24 cellular contexts compared by ENCODE assay signal in the genomic region with DNA sequence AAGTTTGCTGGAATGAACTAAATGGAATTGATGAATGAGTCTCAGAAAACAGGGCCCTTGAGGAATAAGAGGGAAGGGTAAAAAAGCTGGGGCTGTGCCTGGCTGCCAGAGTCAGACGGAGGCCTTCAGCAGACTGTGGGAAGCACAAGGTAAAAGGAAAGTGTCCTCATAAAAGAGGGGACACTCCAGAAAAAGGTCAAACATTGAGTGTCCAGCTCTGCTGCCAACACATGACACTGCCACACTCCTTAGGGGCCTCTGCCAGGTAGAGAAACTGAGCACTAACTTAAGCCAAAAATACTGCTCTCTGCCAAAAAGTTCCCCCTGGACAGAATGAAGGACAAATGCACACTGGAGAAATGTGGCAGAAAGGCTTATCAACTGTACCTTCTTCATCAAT. TPM values are rescaled to one million over a fixed set of nuclear protein-coding genes. Genes with fewer than 3 reads are reported as not detected.
DNase-seq lines count a peak whose midpoint lies in the region; ATAC-seq and TF ChIP-seq lines count a peak whose summit lies in the region.
"Had no signal": no experiment of that assay in that cellular context is flagged by ENCODE, and none has a peak within 500 bp of the region (broad histone marks: within the 10 kb centered on the region; RNA-seq: fewer than 3 reads in every experiment).

No MANE protein-coding gene starts in this region.

- H3K27me3 ChIP-seq in PC-9 (ENCODE audit: insufficient read depth, low read depth), result no peaks in the 10 kb centered on the region
- no peaks in the 10 kb centered on the region for H3K27me3 ChIP-seq in right cardiac atrium (ENCODE audit: control insufficient read depth, insufficient read depth)
- H3K27me3 ChIP-seq in skeletal muscle tissue (ENCODE audit: control insufficient read depth in 3 of 3, insufficient read depth in 3 of 3, low read length in 3 of 3), result no peaks in the 10 kb centered on the region
- H3K27me3 ChIP-seq in Karpas-422 (ENCODE audit: low read length), result no peaks in the 10 kb centered on the region
- no peaks in the 10 kb centered on the region for H3K27me3 ChIP-seq in mesendoderm (ENCODE audit: insufficient read depth, low read length, poor library complexity)
- H3K27me3 ChIP-seq: tibial artery had no signal

- no peaks in the 10 kb centered on the region for H3K79me1 ChIP-seq in mesendoderm (ENCODE audit: low read length)

- no peak overlapping the region for H3K4me3 Mint-ChIP-seq in chondrocyte (ENCODE audit: unreplicated experiment)
- H3K4me3 Mint-ChIP-seq: activated naive CD4-positive, alpha-beta T cell treated with anti-CD3 and anti-CD28 coated beads for 36 hours; activated T-cell treated with anti-CD3 and anti-CD28 coated beads, Interleukin-2, amount 50 U/mL, for 72 hours; CD8-positive, alpha-beta T cell; central memory CD8-positive, alpha-beta T cell; stimulated activated naive B cell treated with anti-CD40 and anti-IgM and Interleukin-4, amounts not matched to agents 10 μg/mL and 1 μg/mL and 100 μg/mL, for 72 hours had no signal

- H3K27ac ChIP-seq in PC-9 (no peak overlapping the region), right cardiac atrium (ENCODE audit: low read length) (peak overlapping the region; percentile 85), skeletal muscle tissue (ENCODE audit: low read depth, low read length) (peak overlapping the region; percentile 14), Karpas-422 (ENCODE audit: low read length) (no peak overlapping the region), mesendoderm (ENCODE audit: low read depth, low read length) (no peak overlapping the region)
- H3K27ac ChIP-seq: tibial artery had no signal

- H3F3A ChIP-seq in PC-9 (ENCODE audit: insufficient read depth, low read depth), result peaks cover 4% of the 10 kb centered on the region; the same call in 1 of the 2 replicates

- peak overlapping the region; percentile 90 for H3K27ac Mint-ChIP-seq in chondrocyte (ENCODE audit: unreplicated experiment)
- H3K27ac Mint-ChIP-seq: activated naive CD4-positive, alpha-beta T cell treated with anti-CD3 and anti-CD28 coated beads for 36 hours; activated T-cell treated with anti-CD3 and anti-CD28 coated beads, Interleukin-2, amount 50 U/mL, for 72 hours; CD8-positive, alpha-beta T cell; stimulated activated naive B cell treated with anti-CD40 and anti-IgM and Interleukin-4, amounts not matched to agents 10 μg/mL and 1 μg/mL and 100 μg/mL, for 72 hours had no signal

- DNase-seq in PC-9, result no peak
- DNase-seq in chondrocyte (ENCODE audit: low spot score), result no peak
- no peak for DNase-seq in right cardiac atrium
- no peak for DNase-seq in Karpas-422
- DNase-seq in mesendoderm, result no peak
- DNase-seq: activated CD4-positive, alpha-beta T cell treated with anti-CD3 and anti-CD28 coated beads for 4 hours; activated naive CD4-positive, alpha-beta T cell treated with anti-CD3 and anti-CD28 coated beads for 36 hours; activated T-cell treated with anti-CD3 and anti-CD28 coated beads, Interleukin-2, amount 50 U/mL, for 72 hours; CD8-positive, alpha-beta T cell; DMS153; GDM1; KG1; left cardiac atrium; MV-4-11; NCI-H1694; SHP77 treated with DMSO at 0.1 percent for 48 hours; small intestine; stimulated activated naive B cell treated with anti-CD40 and anti-IgM and Interleukin-4, amounts not matched to agents 10 μg/mL and 1 μg/mL and 100 μg/mL, for 72 hours; tibial artery had no signal

- H2AFZ ChIP-seq in PC-9, result no peak overlapping the region
- no peak overlapping the region for H2AFZ ChIP-seq in Karpas-422 (ENCODE audit: low read length)

- H3K4ac ChIP-seq in mesendoderm (ENCODE audit: low read depth, low read length), result no peak overlapping the region

- no peak overlapping the region for H3K56ac ChIP-seq in mesendoderm (ENCODE audit: low read length)

- H3K79me2 ChIP-seq in PC-9 (ENCODE audit: low read depth) (no peaks in the 10 kb centered on the region), Karpas-422 (ENCODE audit: low read length) (no peaks in the 10 kb centered on the region), mesendoderm (ENCODE audit: control insufficient read depth, insufficient read depth, low read length) (no peaks in the 10 kb centered on the region)

- H2BK5ac ChIP-seq in mesendoderm (ENCODE audit: low read length), result no peak overlapping the region

- no peak overlapping the region for H3K18ac ChIP-seq in mesendoderm (ENCODE audit: low read length)

- H3K36me3 ChIP-seq in PC-9 (ENCODE audit: low read depth) (no peaks in the 10 kb centered on the region), skeletal muscle tissue (ENCODE audit: control insufficient read depth in 3 of 3, insufficient read depth in 3 of 3, low read length in 3 of 3) (peaks cover 0 to 10% (median 0%) of the 10 kb centered on the region in 3 donors), Karpas-422 (ENCODE audit: insufficient read depth, low read length) (no peaks in the 10 kb centered on the region), mesendoderm (ENCODE audit: control insufficient read depth, insufficient read depth, low read length) (no peaks in the 10 kb centered on the region)
- H3K36me3 ChIP-seq: HAP-1 had no signal

- peak overlapping the region; percentile 10; the same call in 1 of the 2 replicates for H3K4me2 ChIP-seq in PC-9
- H3K4me2 ChIP-seq in Karpas-422 (ENCODE audit: low read depth, low read length, poor library complexity, severe bottlenecking), result no peak overlapping the region
- no peak overlapping the region for H3K4me2 ChIP-seq in mesendoderm (ENCODE audit: low read length)

- H3K27me3 Mint-ChIP-seq in chondrocyte (ENCODE audit: low read depth), result no peaks in the 10 kb centered on the region

- TF ChIP-seq CTCF in PC-9 (conservative IDR thresholded peaks at IDR 0.05) (no peak), chondrocyte (IDR thresholded peaks at IDR 0.05) (no peak)

- CTCF ChIA-PET in PC-9 (lab: Charles Lee), result no interaction called here

- no peak overlapping the region for H3K9ac ChIP-seq in skeletal muscle tissue (ENCODE audit: low read depth in 1 of 3, low read length in 3 of 3)
- no peak overlapping the region for H3K9ac ChIP-seq in Karpas-422 (ENCODE audit: low read length)
- no peak overlapping the region for H3K9ac ChIP-seq in mesendoderm (ENCODE audit: low read length)

- H3K4me1 ChIP-seq in PC-9 (replicated peaks; ENCODE audit: insufficient read depth), result peaks cover 5% of the 10 kb centered on the region
- peaks cover 6% of the 10 kb centered on the region for H3K4me1 ChIP-seq in right cardiac atrium (ENCODE audit: control insufficient read depth, insufficient read depth, low read length)
- H3K4me1 ChIP-seq in skeletal muscle tissue (ENCODE audit: control insufficient read depth in 3 of 3, insufficient read depth in 3 of 3, low read length in 3 of 3), result peaks cover 4 to 13% (median 6%) of the 10 kb centered on the region in 3 donors
- no peaks in the 10 kb centered on the region for H3K4me1 ChIP-seq in Karpas-422 (ENCODE audit: low read length)
- no peaks in the 10 kb centered on the region for H3K4me1 ChIP-seq in mesendoderm (ENCODE audit: control insufficient read depth, low read depth, low read length)
- H3K4me1 ChIP-seq: tibial artery had no signal

- 48% methylated on average over 1 of the region's 1 CpG for WGBS in right cardiac atrium
- WGBS in mesendoderm (ENCODE audit: extremely low coverage, insufficient coverage, low lambda C conversion rate), result no CpG with 5 or more reads among the region's 1 CpG

- H3K23ac ChIP-seq in mesendoderm (ENCODE audit: low read length), result no peak overlapping the region

- intact Hi-C loops in PC-9 (cut with micrococcal nuclease; ENCODE audit: unreplicated experiment), result no loop called here
- intact Hi-C loops in right cardiac atrium (cut with DNase I), result no loop called here

- H3K36me3 Mint-ChIP-seq in chondrocyte (ENCODE audit: low read depth), result peaks cover 18% of the 10 kb centered on the region
- H3K36me3 Mint-ChIP-seq: CD8-positive, alpha-beta T cell had no signal

- no peaks in the 10 kb centered on the region for H3K9me3 Mint-ChIP-seq in chondrocyte (ENCODE audit: low read depth)
- H3K9me3 Mint-ChIP-seq: activated naive CD4-positive, alpha-beta T cell treated with anti-CD3 and anti-CD28 coated beads for 36 hours; CD8-positive, alpha-beta T cell; central memory CD8-positive, alpha-beta T cell had no signal

- POLR2A ChIA-PET in PC-9 (lab: Charles Lee; ENCODE audit: unreplicated experiment), result interaction anchor here (0.7 kb wide), 1 partner anchor 245 kb away, joined by 5 read pairs; no protein-coding TSS in a partner anchor

- no peak overlapping the region for H2AK5ac ChIP-seq in mesendoderm (ENCODE audit: low read length)

- peaks cover 36% of the 10 kb centered on the region for H3K4me1 Mint-ChIP-seq in chondrocyte (ENCODE audit: low read depth)
- H3K4me1 Mint-ChIP-seq: central memory CD8-positive, alpha-beta T cell; stimulated activated naive B cell treated with anti-CD40 and anti-IgM and Interleukin-4, amounts not matched to agents 10 μg/mL and 1 μg/mL and 100 μg/mL, for 72 hours had no signal

- ATAC-seq in right cardiac atrium, result peak; percentile 46 to 70
- no peak for ATAC-seq in GM21381 (IDR thresholded peaks at IDR 0.05; ENCODE audit: unreplicated experiment)
- ATAC-seq: activated T-cell treated with anti-CD3 and anti-CD28 coated beads, Interleukin-2, amount 50 U/mL, for 72 hours; CD8-positive, alpha-beta T cell; stimulated activated naive B cell treated with anti-CD40 and anti-IgM and Interleukin-4, amounts not matched to agents 10 μg/mL and 1 μg/mL and 100 μg/mL, for 72 hours had no signal

- no peak overlapping the region for H2BK15ac ChIP-seq in mesendoderm (replicated peaks; ENCODE audit: low read depth)

- no peaks in the 10 kb centered on the region for H3K9me3 ChIP-seq in PC-9 (ENCODE audit: insufficient read depth, low read depth)
- no peaks in the 10 kb centered on the region for H3K9me3 ChIP-seq in right cardiac atrium (ENCODE audit: control insufficient read depth, low read length)
- no peaks in the 10 kb centered on the region for H3K9me3 ChIP-seq in skeletal muscle tissue (ENCODE audit: control insufficient read depth in 3 of 3, low read length in 3 of 3)
- H3K9me3 ChIP-seq in Karpas-422 (ENCODE audit: low read length), result no peaks in the 10 kb centered on the region
- H3K9me3 ChIP-seq: HAP-1, tibial artery had no signal

- H3K9me2 ChIP-seq in PC-9 (ENCODE audit: insufficient read depth), result no peaks in the 10 kb centered on the region
- H3K9me2 ChIP-seq in Karpas-422 (replicated peaks; ENCODE audit: insufficient read depth, low read length), result no peaks in the 10 kb centered on the region

- no peak overlapping the region for H2BK120ac ChIP-seq in mesendoderm (ENCODE audit: low read depth, low read length)

- H4K5ac ChIP-seq in mesendoderm (ENCODE audit: low read length), result no peak overlapping the region

- H4K20me1 ChIP-seq in PC-9 (ENCODE audit: insufficient read depth) (no peaks in the 10 kb centered on the region), Karpas-422 (ENCODE audit: insufficient read depth, low read depth, low read length) (no peaks in the 10 kb centered on the region)

- H3K4me3 ChIP-seq in PC-9 (no peak overlapping the region), right cardiac atrium (ENCODE audit: low read length) (no peak overlapping the region), skeletal muscle tissue (ENCODE audit: low read length in 3 of 3) (no peak overlapping the region), Karpas-422 (ENCODE audit: low read length) (no peak overlapping the region), mesendoderm (ENCODE audit: low read length) (no peak overlapping the region)
- H3K4me3 ChIP-seq: HAP-1, tibial artery had no signal

- BruUV-seq in PC-9 (replicated peaks; lab: Mats Ljungman, UMichigan), result TSS peak; percentile 67

- no peak overlapping the region for H4K8ac ChIP-seq in mesendoderm (ENCODE audit: low read depth, low read length)

RNA-seq across cellular contexts. Expression of a gene that starts 39.2 kb away (rescaled TPM):
- total RNA-seq in PC-9 (2021) (0.31 and 1.2 TPM in 2 replicates), chondrocyte (37.6 to 48.6 TPM (median 38.8 TPM) in 3 replicates), right cardiac atrium (10 to 100 TPM in 2 of 4 donors, 1 to 10 TPM in 2; 8.7 to 14.4 (median 11.4) TPM), skeletal muscle tissue (36.5 TPM)
- 9.9 TPM for polyA plus RNA-seq in right cardiac atrium
- total RNA-seq in Karpas-422 (2014; rRNA removed; shearing (Covaris generic); ENCODE audit: low replicate concordance), result not detected in 2 replicates
- polyA plus RNA-seq in mesendoderm (2013, experiment 1 of 2), result 2.2 TPM
- 2.2 TPM for polyA plus RNA-seq in mesendoderm (2013, experiment 2 of 2)
- total RNA-seq: activated naive CD4-positive, alpha-beta T cell treated with anti-CD3 and anti-CD28 coated beads for 36 hours; mononuclear cell had no signal

RNA-seq across cellular contexts. Expression of a gene that starts 45.1 kb away (rescaled TPM):
- total RNA-seq in PC-9 (2021) (17.9 and 21.0 TPM in 2 replicates), chondrocyte (39.3 to 49.5 TPM (median 44.0 TPM) in 3 replicates), right cardiac atrium (10 to 100 TPM; 10.6 to 17.7 (median 12.4) TPM), skeletal muscle tissue (27.1 TPM)
- 9.8 TPM for polyA plus RNA-seq in right cardiac atrium
- total RNA-seq in Karpas-422 (2014; rRNA removed; shearing (Covaris generic); ENCODE audit: low replicate concordance), result 28.0 and 38.9 TPM in 2 replicates
- 134 TPM for polyA plus RNA-seq in mesendoderm (2013, experiment 1 of 2)
- polyA plus RNA-seq in mesendoderm (2013, experiment 2 of 2), result 138 TPM

RNA-seq across cellular contexts. Expression of a gene that starts 53.5 kb away (rescaled TPM):
- 2.4 and 3.3 TPM in 2 replicates for total RNA-seq in PC-9 (2021)
- 20.8 to 26.9 TPM (median 23.5 TPM) in 3 replicates for total RNA-seq in chondrocyte
- 10 to 100 TPM; 10.2 to 11.0 (median 10.6) TPM for total RNA-seq in right cardiac atrium
- polyA plus RNA-seq in right cardiac atrium, result 4.1 TPM
- 32.9 TPM for total RNA-seq in skeletal muscle tissue
- total RNA-seq in Karpas-422 (2014; rRNA removed; shearing (Covaris generic); ENCODE audit: low replicate concordance), result 9.6 and 17.2 TPM in 2 replicates
- polyA plus RNA-seq in mesendoderm (2013, experiment 1 of 2), result 0.63 TPM
- 0.53 TPM for polyA plus RNA-seq in mesendoderm (2013, experiment 2 of 2)

Comparison
In these comparisons a context has a peak if more than half of its experiments do, and no peak if none do; other contexts are left out.
1. H3K27ac ChIP-seq: peak in right cardiac atrium (single experiment) and skeletal muscle tissue (single experiment); none in PC-9 (single experiment), Karpas-422 (single experiment) and mesendoderm (single experiment).